9 cellular contexts compared by ENCODE assay signal in genomic region chr16:67431805-67432476, GRCh38. TPM values are rescaled to one million over a fixed set of nuclear protein-coding genes. Genes with fewer than 3 reads are reported as not detected.
A peak's percentile ranks its signal among the peaks of the same experiment; 100 is the strongest.
DNase-seq lines count a peak whose midpoint lies in the region; ATAC-seq and TF ChIP-seq lines count a peak whose summit lies in the region.
"Had no signal": no experiment of that assay in that cellular context is flagged by ENCODE, and none has a peak within 500 bp of the region (broad histone marks: within the 10 kb centered on the region; RNA-seq: fewer than 3 reads in every experiment).

No MANE protein-coding gene starts in this region.

- H3K36me3 Mint-ChIP-seq in H9 (ENCODE audit: insufficient read depth in 1 of 3, low read depth in 3 of 3): peaks cover 0 to 13% (median 9%) of the 10 kb centered on the region in 3 experiments; a peak in 5 of 7 replicates

- peak overlapping the region; percentile 77 to 99 (median 83); a peak in 5 of 7 replicates for H3K27ac Mint-ChIP-seq in H9

- DNase-seq in H9 (peak; percentile 74), ascending aorta (ENCODE audit: low spot score in 2 of 2) (no peak), NCI-H345 treated with DMSO at 0.1 percent for 48 hours (lab: John Stamatoyannopoulos, UW; ENCODE audit: unreplicated experiment) (no peak)
- DNase-seq in stimulated activated naive CD4-positive, alpha-beta T cell treated with Interleukin-2 at 50 U/mL for 16 hours (lab: John Stamatoyannopoulos, UW): no peak
- DNase-seq: KG1 had no signal

- no peak overlapping the region for H2BK120ac ChIP-seq in H9 (ENCODE audit: low read depth, low read length, poor library complexity, severe bottlenecking)

- H3K27me3 Mint-ChIP-seq in H9 (ENCODE audit: low read depth): peaks cover 16% of the 10 kb centered on the region

- H3K4me1 ChIP-seq in ACC112 (ENCODE audit: control insufficient read depth, insufficient read depth, low read length, unreplicated experiment) (peaks cover 4% of the 10 kb centered on the region), H9 (ENCODE audit: insufficient read depth, low read length) (peaks cover 10% of the 10 kb centered on the region; the same call in 1 of the 2 replicates), ascending aorta (peaks cover 11 to 12% of the 10 kb centered on the region in 2 donors), mucosa of stomach (ENCODE audit: control insufficient read depth, insufficient read depth, low read length) (peaks cover 48% of the 10 kb centered on the region)

- peak overlapping the region; percentile 65 for H3K18ac ChIP-seq in H9 (ENCODE audit: insufficient read length, low read depth, low read length)

- no peak overlapping the region for H2BK20ac ChIP-seq in H9 (ENCODE audit: low read depth, low read length, poor library complexity, severe bottlenecking)

- H3K56ac ChIP-seq in H9 (ENCODE audit: insufficient read length, low read depth, low read length): no peak overlapping the region

- intact Hi-C loops in ascending aorta (cut with DNase I): no loop called here

- no peak overlapping the region for H4K91ac ChIP-seq in H9 (ENCODE audit: insufficient read length, low read depth, low read length)

- H3K79me2 ChIP-seq in ACC112 (ENCODE audit: control insufficient read depth, insufficient read depth, low read length, unreplicated experiment) (no peaks in the 10 kb centered on the region), H9 (ENCODE audit: insufficient read depth, low read length) (no peaks in the 10 kb centered on the region; the same call in 1 of the 2 replicates)

- H3K23ac ChIP-seq in H9 (ENCODE audit: insufficient read length, low read depth, low read length): no peak overlapping the region

- no CpG with 5 or more reads among the region's 12 CpGs for WGBS in H9 (ENCODE audit: extremely low coverage, insufficient read length, low lambda C conversion rate)

- peaks cover 20% of the 10 kb centered on the region for H3K27me3 ChIP-seq in ACC112 (ENCODE audit: insufficient read depth, low read length)
- H3K27me3 ChIP-seq in H9 (ENCODE audit: insufficient read depth, low read length): no peaks in the 10 kb centered on the region; the same call in 1 of the 2 replicates
- peaks cover 3% of the 10 kb centered on the region for H3K27me3 ChIP-seq in ascending aorta
- no peaks in the 10 kb centered on the region for H3K27me3 ChIP-seq in mucosa of stomach (ENCODE audit: control insufficient read depth, insufficient read depth, low read length)

- ATAC-seq in HG02840 (IDR thresholded peaks at IDR 0.05; ENCODE audit: low FRiP score, unreplicated experiment): no peak
- no peak for ATAC-seq in HG02623 (IDR thresholded peaks at IDR 0.05; ENCODE audit: unreplicated experiment)

- peaks cover 17% of the 10 kb centered on the region for H3K23me2 ChIP-seq in H9 (ENCODE audit: insufficient read length, low read depth, low read length, poor library complexity, severe bottlenecking)

- H3K9me3 ChIP-seq in H9 (ENCODE audit: control insufficient read depth, low read depth, low read length): no peaks in the 10 kb centered on the region
- H3K9me3 ChIP-seq in ascending aorta: no peaks in the 10 kb centered on the region
- no peaks in the 10 kb centered on the region for H3K9me3 ChIP-seq in mucosa of stomach (ENCODE audit: control insufficient read depth, low read length)

- H3K27ac ChIP-seq in ACC112 (ENCODE audit: low read depth, low read length): no peak overlapping the region
- H3K27ac ChIP-seq in H9 (ENCODE audit: insufficient read length, low read depth, low read length): no peak overlapping the region
- peak overlapping the region in 1 of 2 donors; percentile 55 for H3K27ac ChIP-seq in ascending aorta

- no peaks in the 10 kb centered on the region for H3K36me3 ChIP-seq in ACC112 (ENCODE audit: insufficient read depth, low read length)
- peaks cover 0 to 4% of the 10 kb centered on the region in 2 donors for H3K36me3 ChIP-seq in ascending aorta
- H3K36me3 ChIP-seq in mucosa of stomach (ENCODE audit: control insufficient read depth, insufficient read depth, low read length): peaks cover 5% of the 10 kb centered on the region

- H3K9ac ChIP-seq in H9 (ENCODE audit: extremely low read depth, insufficient read length, low read length) (peak overlapping the region; percentile 55), mucosa of stomach (ENCODE audit: low read length) (peak overlapping the region; percentile 90)

- H3T11ph ChIP-seq in H9 (ENCODE audit: low read length): no peak overlapping the region

- peaks cover 51 to 52% of the 10 kb centered on the region in 2 experiments for H3K4me1 Mint-ChIP-seq in H9

- H2BK15ac ChIP-seq in H9 (ENCODE audit: low read depth, low read length): no peak overlapping the region

- TF ChIP-seq CTCF in H9 (conservative IDR thresholded peaks at IDR 0.05) (no peak), ascending aorta (IDR thresholded peaks at IDR 0.05) (no peak)

- peak overlapping the region; percentile 65; the same call in 1 of the 2 replicates for H3K14ac ChIP-seq in H9 (ENCODE audit: insufficient read depth, low read length)

- H3K9me3 Mint-ChIP-seq in H9: no peaks in the 10 kb centered on the region

- H3K4me3 ChIP-seq in ACC112 (ENCODE audit: low read depth, low read length) (peak overlapping the region; percentile 75), ascending aorta (peak overlapping the region; percentile 57 to 68), mucosa of stomach (ENCODE audit: low read length) (peak overlapping the region; percentile 34)

- H2AK5ac ChIP-seq in H9 (ENCODE audit: insufficient read length, low read length): no peak overlapping the region

- H3K4me3 Mint-ChIP-seq in H9: peak overlapping the region; percentile 74 to 89

- H4K5ac ChIP-seq in H9 (ENCODE audit: insufficient read length, low read depth, low read length): no peak overlapping the region

- peak overlapping the region; percentile 58 for H3K4me2 ChIP-seq in H9 (ENCODE audit: insufficient read depth, insufficient read length, low read length)

- H4K8ac ChIP-seq in H9 (replicated peaks; ENCODE audit: insufficient read length, low read depth, low read length): no peak overlapping the region

- no peak overlapping the region for H2BK12ac ChIP-seq in H9 (ENCODE audit: insufficient read length, low read depth, low read length)

- no peaks in the 10 kb centered on the region for H4K20me1 ChIP-seq in H9 (ENCODE audit: control insufficient read depth, insufficient read depth, insufficient read length)

- H2AFZ ChIP-seq in ACC112 (ENCODE audit: low read length, unreplicated experiment) (no peak overlapping the region), H9 (ENCODE audit: low read length) (no peak overlapping the region)

- no peak overlapping the region; the same call in 1 of the 2 replicates for H3K4ac ChIP-seq in H9 (ENCODE audit: low read depth, low read length)

- H2BK5ac ChIP-seq in H9 (ENCODE audit: insufficient read length, low read length): no peak overlapping the region

- no peaks in the 10 kb centered on the region for H3K79me1 ChIP-seq in H9 (ENCODE audit: insufficient read depth, low read depth, low read length, poor library complexity, severe bottlenecking)

RNA-seq across cellular contexts. Expression of gene HSD11B2, which starts 1.0 kb away (rescaled TPM):
- 33.5 and 35.1 TPM in 2 replicates for total RNA-seq in H9 (2021)
- 2.4 TPM for total RNA-seq in ascending aorta

RNA-seq across cellular contexts. Expression of gene ZDHHC1, which starts 15.7 kb away (rescaled TPM):
- total RNA-seq in H9 (2021): 3.0 and 3.7 TPM in 2 replicates
- total RNA-seq in ascending aorta: 82.7 TPM

RNA-seq across cellular contexts. Expression of gene TPPP3, which starts 38.6 kb away (rescaled TPM):
- 0.48 and 0.79 TPM in 2 replicates for total RNA-seq in H9 (2021)
- 2.8 TPM for total RNA-seq in ascending aorta

RNA-seq across cellular contexts. Expression of gene ATP6V0D1, which starts 49.0 kb away (rescaled TPM):
- total RNA-seq in H9 (2021): 39.8 and 43.0 TPM in 2 replicates
- 64.3 TPM for total RNA-seq in ascending aorta

RNA-seq across cellular contexts. Expression of gene AGRP, which starts 51.4 kb away (rescaled TPM):
- not detected in 2 replicates for total RNA-seq in H9 (2021)
- not detected for total RNA-seq in ascending aorta

Comparison
In these comparisons a context has a peak if more than half of its experiments do, and no peak if none do; other contexts are left out.
1. RNA of gene HSD11B2, which starts 1.0 kb away (total RNA-seq): 33.5 to 35.1 TPM in H9; 2.4 TPM in ascending aorta (single experiment); every median in the first group is over 10 times any median in the second.
2. RNA of gene ZDHHC1, which starts 15.7 kb away (total RNA-seq): 82.7 TPM in ascending aorta (single experiment); 3.0 to 3.7 TPM in H9; every median in the first group is over 10 times any median in the second.
3. Peak in every context shown above with its lines, with median percentiles within 50 percentile points of each other: H3K4me3 ChIP-seq.